8 cellular contexts compared by ENCODE assay signal in the genomic region with DNA sequence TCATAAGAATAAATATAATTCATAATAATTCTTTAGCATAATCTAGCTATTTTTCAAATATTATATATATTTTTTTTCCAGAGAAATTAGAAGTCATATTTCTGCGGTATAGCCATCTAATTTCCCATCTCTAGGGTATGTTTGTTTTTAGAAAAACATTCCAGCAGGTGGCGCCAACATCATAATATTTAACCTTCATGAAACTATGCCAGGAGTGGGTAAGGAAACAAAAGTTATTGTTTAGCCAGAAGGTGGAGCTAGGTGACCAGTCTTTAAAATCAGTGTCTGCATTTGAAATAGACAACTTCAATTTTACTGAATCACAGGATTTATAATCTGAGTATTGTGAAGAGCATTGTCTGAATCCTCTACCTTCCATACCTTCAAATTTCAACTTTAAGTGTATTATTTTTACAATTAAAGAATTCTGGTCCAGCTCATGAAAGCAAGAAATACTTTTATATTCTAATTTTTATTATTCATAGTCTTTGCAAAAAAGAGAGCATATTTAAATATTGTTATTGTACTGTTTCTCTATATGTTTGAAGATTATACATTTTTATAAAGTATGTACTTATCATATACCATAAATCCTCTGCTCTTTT. TPM values are rescaled to one million over a fixed set of nuclear protein-coding genes. Genes with fewer than 3 reads are reported as not detected.
DNase-seq lines count a peak whose midpoint lies in the region; ATAC-seq and TF ChIP-seq lines count a peak whose summit lies in the region.

No MANE protein-coding gene starts in this region.

- H3K4me3 Mint-ChIP-seq in T-cell, result no peak overlapping the region

- H4K20me1 ChIP-seq in hepatocyte (ENCODE audit: insufficient read depth, poor library complexity, severe bottlenecking), result no peaks in the 10 kb centered on the region

- POLR2A ChIA-PET in AG04449 (lab: Yijun Ruan, JAX), result no interaction called here
- POLR2A ChIA-PET in T-cell (lab: Charles Lee), result no interaction called here

- H3K27ac Mint-ChIP-seq in T-cell, result no peak overlapping the region

- DNase-seq in AG04449 (ENCODE audit: low read depth, low spot score) (peak; percentile 58), NCI-H1694 (lab: John Stamatoyannopoulos, UW) (peak; percentile 86), T-cell (peak in 32 of 34 experiments; percentile 5 to 62 (median 38)), amniotic stem cell (lab: John Stamatoyannopoulos, UW) (peak; percentile 90), hepatocyte (ENCODE audit: low spot score) (peak; percentile 93), smooth muscle cell of the brain vasculature (ENCODE audit: low read depth, low spot score) (peak; percentile 80)

- no peaks in the 10 kb centered on the region for H3K9me3 Mint-ChIP-seq in T-cell

- no peaks in the 10 kb centered on the region for H3K4me1 Mint-ChIP-seq in T-cell

- H3K27me3 Mint-ChIP-seq in T-cell, result no peaks in the 10 kb centered on the region

- H3K4me2 ChIP-seq in hepatocyte, result no peak overlapping the region

- H3K9me3 ChIP-seq in hepatocyte (ENCODE audit: low read depth), result no peaks in the 10 kb centered on the region

- H3K27ac ChIP-seq in hepatocyte, result no peak overlapping the region

- H3K36me3 Mint-ChIP-seq in T-cell, result no peaks in the 10 kb centered on the region

- 17% methylated on average over 2 of the region's 2 CpGs for WGBS in hepatocyte (ENCODE audit: low lambda C conversion rate, missing lambda C conversion rate)

- no peaks in the 10 kb centered on the region for H3K9me2 ChIP-seq in hepatocyte (replicated peaks; ENCODE audit: insufficient read depth)

- H3K36me3 ChIP-seq in hepatocyte (replicated peaks; ENCODE audit: insufficient read depth, low read depth), result no peaks in the 10 kb centered on the region

- no peaks in the 10 kb centered on the region for H3K27me3 ChIP-seq in hepatocyte

- H3K79me2 ChIP-seq in hepatocyte, result no peaks in the 10 kb centered on the region

- no peak overlapping the region for H2AFZ ChIP-seq in hepatocyte

- H3K4me3 ChIP-seq in AG04449 (ENCODE audit: low read depth, low read length) (no peak overlapping the region), hepatocyte (no peak overlapping the region)

- peak; percentile 99 for ATAC-seq in GM18517 (IDR thresholded peaks at IDR 0.05; ENCODE audit: unreplicated experiment)
- ATAC-seq in HG02973 (IDR thresholded peaks at IDR 0.05; ENCODE audit: unreplicated experiment), result peak; percentile 98
- peak; percentile 45 to 86 (median 70) for ATAC-seq in T-cell (replicated peaks in 1 of 4)

- no peaks in the 10 kb centered on the region for H3K4me1 ChIP-seq in hepatocyte (ENCODE audit: insufficient read depth)

- TF ChIP-seq CTCF in AG04449 (IDR thresholded peaks at IDR 0.05; ENCODE audit: insufficient read depth, low read length, missing control alignments), result peak; percentile 50
- TF ChIP-seq CTCF in hepatocyte (IDR thresholded peaks at IDR 0.05; ENCODE audit: poor library complexity), result peak; percentile 98

- CTCF ChIA-PET in AG04449 (lab: Yijun Ruan, JAX) (interaction anchor here (0.7 to 3.6 kb wide), 15 partner anchors 9 to 1635 kb away, joined by 3 to 19 read pairs (median 5); partner anchors contain the start of genes CCDC179 and SVIP), T-cell (lab: Charles Lee) (interaction anchor here (0.6 to 2.4 kb wide), 14 partner anchors 8 to 52 kb away, joined by 3 to 14 read pairs (median 3); partner anchors contain the start of gene SVIP (in 2 of the 2))

RNA-seq across cellular contexts. Expression of gene CCDC179, which starts 15.7 kb away (rescaled TPM):
- total RNA-seq in T-cell (not detected), hepatocyte (not detected in 2 replicates)
- 0.40 TPM in 1 of 2 replicates, not detected in the other for polyA plus RNA-seq in hepatocyte

RNA-seq across cellular contexts. Expression of gene SVIP, which starts 46.4 kb away (rescaled TPM):
- 10 to 100 TPM; 40.9 to 53.4 (median 48.4) TPM for total RNA-seq in T-cell
- 13.2 and 13.4 TPM in 2 replicates for total RNA-seq in hepatocyte
- 13.4 and 14.9 TPM in 2 replicates for polyA plus RNA-seq in hepatocyte

Comparison
In these comparisons a context has a peak if more than half of its experiments do, and no peak if none do; other contexts are left out.
1. DNase-seq: peak in every context shown above with its lines; median percentile 93 in hepatocyte; 90 in amniotic stem cell; 86 in NCI-H1694; 80 in smooth muscle cell of the brain vasculature; 58 in AG04449; 38 in T-cell.